Comparison of ENCODE assay signal across 22 cellular contexts in genomic region chr12:9052610-9053009, GRCh38.
"Had no signal": no experiment of that assay in that cellular context is flagged by ENCODE, and none has a peak within 500 bp of the region (broad histone marks: within the 10 kb centered on the region; RNA-seq: fewer than 3 reads in every experiment).

No MANE protein-coding gene starts in this region.

- DNase-seq: cerebellar nuclear complex; colonic mucosa; cortex of kidney; effector CD8-positive, alpha-beta T cell; effector memory CD8-positive, alpha-beta T cell; endodermal cell; esophagus squamous epithelium; foreskin fibroblast; foreskin melanocyte; gastrocnemius medialis; glutamatergic neuron; head of caudate nucleus; heart right ventricle; hippocampal formation; left cardiac atrium; left lung; left ventricle myocardium superior; lower lobe of right lung; mesenchymal stem cell; mucosa of descending colon; naive B cell had no signal

- H3K9me3 ChIP-seq: colonic mucosa, esophagus squamous epithelium, gastrocnemius medialis, heart right ventricle, left lung, lower lobe of right lung, mucosa of descending colon had no signal

- H3K9me3 Mint-ChIP-seq: dendritic cell treated with granulocyte-macrophage colony-stimulating factor and Interleukin-4, amounts not matched to agents 40 ng/mL and 50 ng/mL, for 4 days; effector memory CD8-positive, alpha-beta T cell; endodermal cell; naive B cell had no signal

- H3K36me3 ChIP-seq: colonic mucosa, esophagus squamous epithelium, gastrocnemius medialis, heart right ventricle, left lung, lower lobe of right lung had no signal

- H3K27ac ChIP-seq: colonic mucosa, esophagus squamous epithelium, gastrocnemius medialis, heart right ventricle, left lung, lower lobe of right lung had no signal

- H3K4me1 ChIP-seq: colonic mucosa, esophagus squamous epithelium, gastrocnemius medialis, left lung, lower lobe of right lung had no signal

- H3K27me3 ChIP-seq: colonic mucosa, gastrocnemius medialis, heart right ventricle, left lung had no signal

- H3K27ac Mint-ChIP-seq: dendritic cell treated with granulocyte-macrophage colony-stimulating factor and Interleukin-4, amounts not matched to agents 40 ng/mL and 50 ng/mL, for 4 days; endodermal cell had no signal

- H3K4me3 Mint-ChIP-seq: dendritic cell treated with granulocyte-macrophage colony-stimulating factor and Interleukin-4, amounts not matched to agents 40 ng/mL and 50 ng/mL, for 4 days; effector memory CD8-positive, alpha-beta T cell; endodermal cell; naive B cell had no signal

- H3K27me3 Mint-ChIP-seq: effector memory CD8-positive, alpha-beta T cell had no signal

- H3K36me3 Mint-ChIP-seq: naive B cell had no signal

- H3K4me3 ChIP-seq: colonic mucosa, esophagus squamous epithelium, gastrocnemius medialis, heart right ventricle, left lung, lower lobe of right lung, mucosa of descending colon had no signal

- H3K4me1 Mint-ChIP-seq: naive B cell had no signal
